Comparison of ENCODE assay signal across 8 cellular contexts in the genomic region with DNA sequence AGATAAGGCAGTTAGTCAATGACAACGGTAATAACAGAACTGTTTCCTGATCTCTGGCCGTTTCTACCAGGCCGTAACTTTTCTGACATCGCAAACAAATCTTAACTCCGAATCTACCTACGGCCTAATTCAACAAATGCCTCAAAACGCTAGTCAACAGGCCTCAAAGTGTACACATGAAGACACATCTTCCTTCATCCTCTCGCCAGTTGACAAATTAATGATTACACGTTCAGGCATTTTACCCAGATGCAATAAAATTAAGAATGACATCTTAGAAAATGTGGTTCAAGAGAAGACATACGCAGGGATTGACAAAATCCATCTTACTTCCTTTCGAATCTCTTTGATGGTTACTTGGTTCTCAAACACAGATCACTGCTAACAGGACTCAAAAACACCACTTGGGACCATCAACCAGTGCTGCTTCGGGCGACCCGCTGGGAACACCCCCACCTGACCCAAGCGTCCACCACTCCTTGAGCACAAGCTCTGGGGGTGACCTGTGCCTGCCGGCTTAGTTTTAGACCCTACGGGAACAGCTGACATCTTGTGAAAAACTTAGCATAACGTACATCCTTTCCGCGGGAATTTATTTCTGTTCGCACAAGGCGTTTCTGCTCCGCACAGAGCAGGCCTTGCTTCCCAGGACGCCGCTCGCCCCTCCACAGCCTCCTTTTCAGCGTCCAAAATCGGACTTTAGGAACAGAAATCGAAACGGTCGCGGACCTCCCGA.
DNase-seq lines count a peak whose midpoint lies in the region; TF ChIP-seq lines count a peak whose summit lies in the region.

No MANE protein-coding gene starts in this region.

- peak overlapping the region; percentile 67 for H3K4me3 ChIP-seq in HL-60 (replicated peaks; ENCODE audit: insufficient read depth, low read length)

- TF ChIP-seq CTCF in HL-60 (IDR thresholded peaks at IDR 0.05; ENCODE audit: insufficient read depth, low read length): no peak
- TF ChIP-seq CTCF in VCaP (conservative IDR thresholded peaks at IDR 0.05): no peak

- no peaks in the 10 kb centered on the region for H3K27me3 ChIP-seq in HL-60 (ENCODE audit: insufficient read depth, poor library complexity, severe bottlenecking)

- peak; percentile 5 to 11 for DNase-seq in stimulated activated CD4-positive, alpha-beta T cell treated with anti-CD3 and anti-CD28 coated beads, Interleukin-12 subunit alpha, Interleukin-12 subunit beta, amount 100 ng/mL, for 24 hours (ENCODE audit: low read depth in 2 of 2)
- no peak for DNase-seq in stimulated activated CD4-positive, alpha-beta T cell treated with anti-CD3 and anti-CD28 coated beads, Interleukin-12 subunit alpha, Interleukin-12 subunit beta, amount 100 ng/mL, for 4 hours
- DNase-seq in HL-60 (ENCODE audit: low read depth in 1 of 2, low spot score in 1 of 2): peak in 1 of 2 experiments; percentile 47
- DNase-seq in left kidney (ENCODE audit: low read depth, low spot score): peak; percentile 75
- peak; percentile 8 for DNase-seq in stimulated activated CD4-positive, alpha-beta T cell treated with anti-CD3 and anti-CD28 coated beads, Interleukin-4, amount 100 ng/mL, for 48 hours (ENCODE audit: low read depth in 2 of 2)
- DNase-seq in MV-4-11 (lab: John Stamatoyannopoulos, UW): no peak

- H3K27ac ChIP-seq in HL-60 (replicated peaks) (peak overlapping the region; percentile 63), VCaP (peak overlapping the region; percentile 96), cingulate gyrus (ENCODE audit: low read depth, low read length) (peak overlapping the region; percentile 88)

Comparison
In these comparisons a context has a peak if more than half of its experiments do, and no peak if none do; other contexts are left out.
1. DNase-seq: peak in stimulated activated CD4-positive, alpha-beta T cell treated with anti-CD3 and anti-CD28 coated beads, Interleukin-12 subunit alpha, Interleukin-12 subunit beta, amount 100 ng/mL, for 24 hours (2 of 2), left kidney (single experiment) and stimulated activated CD4-positive, alpha-beta T cell treated with anti-CD3 and anti-CD28 coated beads, Interleukin-4, amount 100 ng/mL, for 48 hours (2 of 2); none in stimulated activated CD4-positive, alpha-beta T cell treated with anti-CD3 and anti-CD28 coated beads, Interleukin-12 subunit alpha, Interleukin-12 subunit beta, amount 100 ng/mL, for 4 hours (single experiment) and MV-4-11 (single experiment).
2. Peak in every context shown above with its lines, with median percentiles within 50 percentile points of each other: H3K27ac ChIP-seq.